1 cellular context compared by ENCODE assay signal in the genomic region with DNA sequence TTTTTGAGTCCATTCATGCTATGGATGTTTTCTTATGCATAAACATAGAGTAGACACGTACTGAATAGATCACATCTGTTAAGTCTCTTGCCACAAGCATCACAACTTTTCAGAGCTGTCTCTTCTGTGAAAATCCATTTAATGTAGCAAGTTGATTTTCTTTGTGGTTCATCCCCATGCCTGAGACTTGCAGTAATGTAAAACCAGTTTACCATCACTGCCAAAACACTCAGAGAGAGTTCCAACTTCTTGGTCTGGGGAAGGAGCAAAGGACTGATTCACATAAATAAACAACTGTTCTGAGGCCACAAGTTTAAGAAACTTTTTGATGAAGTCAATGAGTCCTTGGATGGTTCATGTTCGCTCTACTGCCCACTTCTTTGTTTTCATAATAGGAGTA.
TF ChIP-seq lines count a peak whose summit lies in the region.

No MANE protein-coding gene starts in this region.

TF ChIP-seq in IMR-90, 13 proteins besides CTCF, POLR2A, EP300 and RAD21:
- TF ChIP-seq MAFK (IDR thresholded peaks at IDR 0.05; ENCODE audit: low read depth, low read length): 0 out of 2 replicates have a peak, but pooled peaks have one; percentile 0
- TF ChIP-seq FOS (IDR thresholded peaks at IDR 0.05; ENCODE audit: low read depth, low read length): peak; percentile 25; the same call in 1 of the 2 replicates
